In genomic region chr3:57087361-57088092, GRCh38 we compare ENCODE assay signal across 23 cellular contexts. TPM values are rescaled to one million over a fixed set of nuclear protein-coding genes. Genes with fewer than 3 reads are reported as not detected.
"Had no signal": no experiment of that assay in that cellular context is flagged by ENCODE, and none has a peak within 500 bp of the region (broad histone marks: within the 10 kb centered on the region; RNA-seq: fewer than 3 reads in every experiment).

No MANE protein-coding gene starts in this region.

- H3K27ac ChIP-seq: HL-60 had no signal

- H3K4me2 ChIP-seq: SK-N-SH had no signal

- H3K9ac ChIP-seq: SK-N-SH had no signal

- H3K9me2 ChIP-seq: SK-N-SH had no signal

- DNase-seq: Kasumi-1, KG1, MM.1S, NCI-H1092 treated with DMSO at 0.1 percent for 48 hours, NCI-H1436, NCI-H187, NCI-H2029, NCI-H2081 treated with DMSO at 0.1 percent for 48 hours, NCI-H2171, NCI-H226, NCI-H446, NCI-H510A, NCI-H524 treated with DMSO at 0.1 percent for 48 hours, NCI-H69, NCI-H774, Right ventricle myocardium superior, RPMI8226, SIG-M5, SK-N-SH, SW 1271 had no signal

- FAIRE-seq: HTR-8/SVneo, RCC 7860 had no signal

- H3K9me3 ChIP-seq: SK-N-SH had no signal

RNA-seq across cellular contexts. Expression of gene SPATA12, which starts 27.1 kb away (rescaled TPM):
- total RNA-seq: Right ventricle myocardium superior had no signal
